ENCODE assay signal across 8 cellular contexts in genomic region chr22:38178605-38178937, GRCh38. TPM values are rescaled to one million over a fixed set of nuclear protein-coding genes. Genes with fewer than 3 reads are reported as not detected.
DNase-seq lines count a peak whose midpoint lies in the region; ATAC-seq, FAIRE-seq and TF ChIP-seq lines count a peak whose summit lies in the region.
"Not testable (repeated sequence)": the region's sequence is repeated elsewhere in the genome, so short reads cannot be mapped to it uniquely, and the experiment has no call there.

No MANE protein-coding gene starts in this region.

- CTCF ChIA-PET in Calu3 (lab: Charles Lee), result interaction anchor here (0.8 to 1.8 kb wide), 4 partner anchors 14 to 126 kb away, joined by 3 to 5 read pairs (median 3); no protein-coding TSS in a partner anchor
- CTCF ChIA-PET in GM12878 (lab: Yijun Ruan, JAX), result interaction anchor here (0.8 to 5.1 kb wide), 4 partner anchors 17 to 82 kb away, joined by 4 to 23 read pairs (median 6); partner anchors contain the start of gene MAFF

- not testable (repeated sequence) for H3K4me2 ChIP-seq in GM12878 (ENCODE audit: control insufficient read depth, insufficient read depth)

- intact Hi-C loops in Calu3 (cut with micrococcal nuclease; ENCODE audit: unreplicated experiment); left lung (cut with DNase I); stomach (cut with DNase I; ENCODE audit: low total_unique reads); vagina (cut with DNase I): not testable (repeated sequence)
- intact Hi-C loops in GM12878 (cut with micrococcal nuclease; ENCODE audit: unreplicated experiment), result loop anchor here (5.0 kb wide), 1 partner anchor 34 kb away; no protein-coding TSS in a partner anchor

- H3K79me2 ChIP-seq in GM12878 (ENCODE audit: control insufficient read depth, insufficient read depth, low read length), result peaks cover 28% of the 10 kb centered on the region

- H3K9me3 ChIP-seq in T-helper 17 cell (ENCODE audit: control insufficient read depth, low read length, poor library complexity, severe bottlenecking); GM12878 (replicated peaks; ENCODE audit: control insufficient read depth, insufficient read depth, low read length); esophagus (ENCODE audit: control insufficient read depth in 2 of 2, insufficient read depth in 1 of 2, low read depth in 1 of 2, low read length in 1 of 2); left lung; neutrophil; stomach; vagina: not testable (repeated sequence)

- not testable (repeated sequence) for H3K27me3 Mint-ChIP-seq in Calu3 (ENCODE audit: unreplicated experiment); T-helper 17 cell

- not testable (repeated sequence) for DNase-seq in Calu3; T-helper 17 cell; GM12878 (ENCODE audit: low read depth, low spot score); left lung; stomach; vagina (ENCODE audit: extremely low spot score in 2 of 2)

- H3K9me3 Mint-ChIP-seq in Calu3 (ENCODE audit: low read depth, unreplicated experiment), result not testable (repeated sequence)

- H3K4me1 ChIP-seq in GM12878 (ENCODE audit: control insufficient read depth, insufficient read depth, low read length) (peaks cover 52% of the 10 kb centered on the region), esophagus (ENCODE audit: control insufficient read depth in 2 of 2, insufficient read depth in 2 of 2, low read length in 1 of 2) (peaks cover 5 to 11% of the 10 kb centered on the region in 2 donors), left lung (peaks cover 27 to 61% of the 10 kb centered on the region in 2 donors), neutrophil (ENCODE audit: control insufficient read depth in 1 of 2, insufficient read depth in 1 of 2, low read depth in 1 of 2, low read length in 1 of 2) (peaks cover 46 to 50% of the 10 kb centered on the region in 2 experiments), stomach (peaks cover 17 to 72% (median 62%) of the 10 kb centered on the region in 4 donors), vagina (peaks cover 49% of the 10 kb centered on the region)

- H3K4me1 Mint-ChIP-seq in Calu3 (ENCODE audit: low read depth, unreplicated experiment) (peaks cover 74% of the 10 kb centered on the region), T-helper 17 cell (peaks cover 51% of the 10 kb centered on the region)

- not testable (repeated sequence) for TF ChIP-seq EP300 in GM12878 (IDR thresholded peaks at IDR 0.05; ENCODE audit: borderline replicate concordance in 1 of 2, control insufficient read depth in 1 of 2, low read depth in 2 of 2, low read length in 2 of 2); stomach (IDR thresholded peaks at IDR 0.05)

- ATAC-seq in T-helper 17 cell, GM12878, left lung: not testable (repeated sequence)

- FAIRE-seq in GM12878 (lab: Jason Lieb, UNC), result not testable (repeated sequence)

- H2AFZ ChIP-seq in GM12878 (ENCODE audit: control insufficient read depth, low read depth, low read length), result not testable (repeated sequence)

- peak overlapping the region; percentile 35; the same call in 1 of the 2 replicates for H3K27ac ChIP-seq in GM12878 (ENCODE audit: control insufficient read depth, insufficient read depth)
- peak overlapping the region; percentile 87 to 96 for H3K27ac ChIP-seq in esophagus (ENCODE audit: low read depth in 2 of 2, low read length in 1 of 2)
- peak overlapping the region; percentile 63 to 70 for H3K27ac ChIP-seq in left lung
- H3K27ac ChIP-seq in neutrophil, result peak overlapping the region; percentile 98
- H3K27ac ChIP-seq in stomach, result peak overlapping the region; percentile 42 to 95 (median 83)
- peak overlapping the region; percentile 99 for H3K27ac ChIP-seq in vagina

- not testable (repeated sequence) for BruUV-seq in Calu3 (replicated peaks; lab: Mats Ljungman, UMichigan); GM12878 (replicated peaks; lab: Mats Ljungman, UMichigan)

- TF ChIP-seq POLR2A in GM12878 (IDR thresholded peaks at IDR 0.05; ENCODE audit: low read depth, low read length); stomach (IDR thresholded peaks at IDR 0.05); vagina (IDR thresholded peaks at IDR 0.05): not testable (repeated sequence)

- TF ChIP-seq RAD21 in GM12878 (IDR thresholded peaks at IDR 0.05; ENCODE audit: insufficient read depth, low read depth, low read length), result not testable (repeated sequence)

- H3K27ac Mint-ChIP-seq in Calu3 (ENCODE audit: unreplicated experiment) (peak overlapping the region; percentile 68), T-helper 17 cell (peak overlapping the region; percentile 99)

- H3K4me3 Mint-ChIP-seq in Calu3 (ENCODE audit: low read depth, unreplicated experiment); T-helper 17 cell: not testable (repeated sequence)

- POLR2A ChIA-PET in GM12878 (lab: Charles Lee), result interaction anchor here (1.2 to 6.3 kb wide), 3 partner anchors 25 to 64 kb away, joined by 3 to 69 read pairs (median 7); partner anchors contain the start of gene MAFF

- SMC1A ChIA-PET in GM12878 (lab: Charles Lee; ENCODE audit: uncharacterized antibody, unreplicated experiment), result interaction anchor here (0.6 to 2.4 kb wide), 10 partner anchors 12 to 126 kb away, joined by 3 to 9 read pairs (median 3); no protein-coding TSS in a partner anchor

- peaks cover 53% of the 10 kb centered on the region for H3K36me3 Mint-ChIP-seq in Calu3 (ENCODE audit: insufficient read depth, unreplicated experiment)
- not testable (repeated sequence) for H3K36me3 Mint-ChIP-seq in T-helper 17 cell (ENCODE audit: low read depth)

- not testable (repeated sequence) for H4K20me1 ChIP-seq in GM12878 (ENCODE audit: control insufficient read depth, insufficient read depth)

- not testable (repeated sequence) for H3K36me3 ChIP-seq in GM12878 (ENCODE audit: control insufficient read depth in 2 of 2, insufficient read depth in 2 of 2, low read length in 1 of 2); esophagus (ENCODE audit: control insufficient read depth in 2 of 2, insufficient read depth in 2 of 2, low read length in 1 of 2); left lung; neutrophil; stomach; vagina

- H3K27me3 ChIP-seq in GM12878 (replicated peaks in 1 of 2; ENCODE audit: control insufficient read depth in 2 of 2, insufficient read depth in 2 of 2, low read length in 1 of 2); esophagus (ENCODE audit: control insufficient read depth in 1 of 2, insufficient read depth in 2 of 2, low read length in 2 of 2); left lung; neutrophil; stomach; vagina: not testable (repeated sequence)

- 96% methylated on average over 7 of the region's 7 CpGs for WGBS in GM12878 (ENCODE audit: insufficient coverage, insufficient replicate concordance, low lambda C conversion rate, missing lambda C conversion rate)
- 98 to 99% methylated on average over 7 of the region's 7 CpGs for WGBS in esophagus, 2 donors
- WGBS in stomach, 5 donors, result 92 to 99% (median 93%) methylated on average over 7 of the region's 7 CpGs

- in situ Hi-C loops in GM12878 (cut with MboI), result not testable (repeated sequence)

- TF ChIP-seq CTCF in Calu3 (IDR thresholded peaks at IDR 0.05; ENCODE audit: unreplicated experiment); GM12878 (IDR thresholded peaks at IDR 0.05 in 2 of 3, conservative IDR thresholded peaks at IDR 0.05 in 1 of 3; ENCODE audit: control insufficient read depth in 2 of 3, extremely low read depth in 1 of 3, insufficient read depth in 1 of 3, low read depth in 3 of 3, low read length in 3 of 3); left lung (IDR thresholded peaks at IDR 0.05); neutrophil (IDR thresholded peaks at IDR 0.05); stomach (IDR thresholded peaks at IDR 0.05); vagina (IDR thresholded peaks at IDR 0.05): not testable (repeated sequence)

- not testable (repeated sequence) for H3K4me3 ChIP-seq in GM12878; esophagus (ENCODE audit: low read depth in 1 of 2, low read length in 2 of 2); left lung; neutrophil (ENCODE audit: low read depth in 1 of 2, low read length in 1 of 2); stomach; vagina

- H3K9ac ChIP-seq in GM12878 (ENCODE audit: control insufficient read depth, insufficient read depth, low read length), result not testable (repeated sequence)

- RAD21 ChIA-PET in GM12878 (lab: Charles Lee; ENCODE audit: unreplicated experiment), result interaction anchor here (0.8 to 2.3 kb wide), 5 partner anchors 23 to 127 kb away, joined by 3 to 9 read pairs (median 4); partner anchors contain the start of gene MAFF

RNA-seq across cellular contexts. Expression of gene PLA2G6, which starts 3.1 kb away (rescaled TPM):
- total RNA-seq in Calu3 (2022), result 43.5 and 44.0 TPM in 2 replicates
- total RNA-seq in T-helper 17 cell, result 10 to 100 TPM; 72.2 to 91.4 TPM
- total RNA-seq in GM12878 (2013; cell fraction: nucleolus; rRNA removed), result 187 and 240 TPM in 2 replicates
- 17.3 and 20.3 TPM in 2 replicates for total RNA-seq in GM12878 (2014; rRNA removed)
- 11.7 and 13.5 TPM in 2 replicates for total RNA-seq in GM12878 (2014; rRNA removed; fragmentation: Illumina TruSeq; extraction: Trizol)
- total RNA-seq in GM12878 (2021), result 16.7 and 23.2 TPM in 2 replicates
- polyA plus RNA-seq in GM12878 (2011; ENCODE audit: low read depth), result 14.0 TPM
- polyA plus RNA-seq in GM12878 (2011; rRNA removed), result 25.3 and 42.2 TPM in 2 replicates
- 37.1 and 42.6 TPM in 2 replicates for polyA plus RNA-seq in GM12878 (2011; cell fraction: cytosol; rRNA removed)
- polyA plus RNA-seq in GM12878 (2011; cell fraction: nucleus; rRNA removed), result 377 and 471 TPM in 2 replicates
- 37.9 and 41.3 TPM in 2 replicates for polyA plus RNA-seq in GM12878 (2012)
- 14.2 and 18.9 TPM in 2 replicates for polyA plus RNA-seq in GM12878 (2014; fragmentation: Illumina TruSeq; extraction: Trizol)
- under 1 TPM; 0.15 to 0.27 TPM for polyA plus RNA-seq in GM12878 (2014; fragmentation: Nextera tagmentation; extraction: Ambion mirVana)
- polyA plus RNA-seq in GM12878 (2014; rRNA removed), result 28.1 and 30.7 TPM in 2 replicates
- 10 to 100 TPM; 10.0 to 12.6 TPM for polyA plus RNA-seq in GM12878 (2016; fragmentation: Nextera tagmentation; extraction: Ambion mirVana)
- polyA minus RNA-seq in GM12878 (2011; rRNA and poly(A)+ RNA removed), result 69.2 and 114 TPM in 2 replicates
- polyA minus RNA-seq in GM12878 (2011; cell fraction: cytosol; rRNA and poly(A)+ RNA removed), result 15.9 and 17.0 TPM in 2 replicates
- polyA minus RNA-seq in GM12878 (2011; cell fraction: nucleus; rRNA and poly(A)+ RNA removed), result 122 and 142 TPM in 2 replicates
- polyA plus RNA-seq in esophagus, result 10 to 100 TPM; 14.5 to 36.3 TPM
- 10 to 100 TPM; 30.9 to 39.0 TPM for total RNA-seq in left lung
- total RNA-seq in stomach, result 10 to 100 TPM; 24.0 to 68.3 (median 30.0) TPM
- polyA plus RNA-seq in stomach, result 10 to 100 TPM in 2 of 3 donors, 1 to 10 TPM in 1; 6.0 to 24.8 (median 11.8) TPM
- 35.8 TPM for total RNA-seq in vagina

RNA-seq across cellular contexts. Expression of gene MAFF, which starts 23.2 kb away (rescaled TPM):
- total RNA-seq in Calu3 (2022), result 62.4 and 64.8 TPM in 2 replicates
- 10 to 100 TPM; 44.4 to 80.2 TPM for total RNA-seq in T-helper 17 cell
- 6.2 and 10.1 TPM in 2 replicates for total RNA-seq in GM12878 (2013; cell fraction: nucleolus; rRNA removed)
- 1.0 and 1.1 TPM in 2 replicates for total RNA-seq in GM12878 (2014; rRNA removed)
- 0.54 and 0.88 TPM in 2 replicates for total RNA-seq in GM12878 (2014; rRNA removed; fragmentation: Illumina TruSeq; extraction: Trizol)
- total RNA-seq in GM12878 (2021), result 0.87 and 1.4 TPM in 2 replicates
- 0.91 TPM for polyA plus RNA-seq in GM12878 (2011; ENCODE audit: low read depth)
- 1.9 and 2.3 TPM in 2 replicates for polyA plus RNA-seq in GM12878 (2011; rRNA removed)
- polyA plus RNA-seq in GM12878 (2011; cell fraction: cytosol; rRNA removed), result 2.7 and 3.2 TPM in 2 replicates
- polyA plus RNA-seq in GM12878 (2011; cell fraction: nucleus; rRNA removed), result 1.8 TPM in 2 replicates
- 2.4 and 4.9 TPM in 2 replicates for polyA plus RNA-seq in GM12878 (2012)
- polyA plus RNA-seq in GM12878 (2014; fragmentation: Illumina TruSeq; extraction: Trizol), result 0.57 and 0.81 TPM in 2 replicates
- polyA plus RNA-seq in GM12878 (2014; fragmentation: Nextera tagmentation; extraction: Ambion mirVana), result under 1 TPM in 1 of 2 experiments, not detected in 1; 0.22 TPM
- 1.0 and 1.3 TPM in 2 replicates for polyA plus RNA-seq in GM12878 (2014; rRNA removed)
- polyA plus RNA-seq in GM12878 (2016; fragmentation: Nextera tagmentation; extraction: Ambion mirVana), result under 1 TPM; 0.32 to 0.78 TPM
- 0.80 and 1.8 TPM in 2 replicates for polyA minus RNA-seq in GM12878 (2011; rRNA and poly(A)+ RNA removed)
- polyA minus RNA-seq in GM12878 (2011; cell fraction: cytosol; rRNA and poly(A)+ RNA removed), result 0.62 and 2.9 TPM in 2 replicates
- 2.2 and 2.4 TPM in 2 replicates for polyA minus RNA-seq in GM12878 (2011; cell fraction: nucleus; rRNA and poly(A)+ RNA removed)
- polyA plus RNA-seq in esophagus, result 10 to 100 TPM; 34.7 to 99.6 TPM
- 10 to 100 TPM; 12.1 to 17.1 TPM for total RNA-seq in left lung
- 100 to 1,000 TPM in 2 of 5 donors, 10 to 100 TPM in 1, 1 to 10 TPM in 1, under 1 TPM in 1; 0.58 to 130 (median 58.9) TPM for total RNA-seq in stomach
- polyA plus RNA-seq in stomach, result 10 to 100 TPM; 16.0 to 65.7 (median 35.7) TPM
- total RNA-seq in vagina, result 90.6 TPM

Comparison
In these comparisons a context has a peak if more than half of its experiments do, and no peak if none do; other contexts are left out.
1. H3K27ac ChIP-seq: peak in every context shown above with its lines; median percentile 99 in vagina; 98 in neutrophil; 92 in esophagus; 83 in stomach; 66 in left lung; 35 in GM12878.